ENCODE assay signal across 24 cellular contexts in genomic region chr5:126027149-126027548, GRCh38.
"Had no signal": no experiment of that assay in that cellular context is flagged by ENCODE, and none has a peak within 500 bp of the region (broad histone marks: within the 10 kb centered on the region; RNA-seq: fewer than 3 reads in every experiment).

No MANE protein-coding gene starts in this region.

- H3K4me3 Mint-ChIP-seq: central memory CD8-positive, alpha-beta T cell; immature natural killer cell; mesothelial cell of epicardium had no signal

- ATAC-seq: foreskin keratinocyte, gastroesophageal sphincter, left colon, left lobe of liver, left ventricle myocardium superior, mucosa of descending colon had no signal

- H3K4me1 ChIP-seq: colonic mucosa, esophagus muscularis mucosa, foreskin keratinocyte, gastroesophageal sphincter, lower lobe of right lung had no signal

- H3K4me1 Mint-ChIP-seq: central memory CD8-positive, alpha-beta T cell; immature natural killer cell had no signal

- H3K4me2 ChIP-seq: hepatocyte had no signal

- DNase-seq: cerebellar nuclear complex; colonic mucosa; dermis blood vessel endothelial cell; dorsolateral prefrontal cortex; effector CD4-positive, alpha-beta T cell; effector memory CD4-positive, alpha-beta T cell; foreskin keratinocyte; hypothalamus; immature natural killer cell; islet precursor cell; kidney; kidney glomerular epithelial cell; left colon; left ventricle myocardium superior; lower lobe of right lung; mesenchymal stem cell; mucosa of descending colon had no signal

- H3K36me3 Mint-ChIP-seq: immature natural killer cell had no signal

- H3K36me3 ChIP-seq: colonic mucosa, esophagus muscularis mucosa, gastroesophageal sphincter, heart left ventricle, lower lobe of right lung had no signal

- H3K27me3 ChIP-seq: colonic mucosa, dorsolateral prefrontal cortex, esophagus muscularis mucosa, foreskin keratinocyte, gastroesophageal sphincter, heart left ventricle, hepatocyte had no signal

- H3K27me3 Mint-ChIP-seq: central memory CD8-positive, alpha-beta T cell had no signal

- H2AFZ ChIP-seq: hepatocyte had no signal

- H3K27ac Mint-ChIP-seq: immature natural killer cell, mesothelial cell of epicardium had no signal

- H3K9me3 ChIP-seq: colonic mucosa had no signal

- H3K4me3 ChIP-seq: colonic mucosa, dorsolateral prefrontal cortex, esophagus muscularis mucosa, gastroesophageal sphincter, heart left ventricle, hepatocyte, lower lobe of right lung, mucosa of descending colon had no signal

- H3K27ac ChIP-seq: colonic mucosa, dorsolateral prefrontal cortex, esophagus muscularis mucosa, foreskin keratinocyte, gastroesophageal sphincter, heart left ventricle, hepatocyte, lower lobe of right lung had no signal
